8 cellular contexts compared by ENCODE assay signal in the genomic region with DNA sequence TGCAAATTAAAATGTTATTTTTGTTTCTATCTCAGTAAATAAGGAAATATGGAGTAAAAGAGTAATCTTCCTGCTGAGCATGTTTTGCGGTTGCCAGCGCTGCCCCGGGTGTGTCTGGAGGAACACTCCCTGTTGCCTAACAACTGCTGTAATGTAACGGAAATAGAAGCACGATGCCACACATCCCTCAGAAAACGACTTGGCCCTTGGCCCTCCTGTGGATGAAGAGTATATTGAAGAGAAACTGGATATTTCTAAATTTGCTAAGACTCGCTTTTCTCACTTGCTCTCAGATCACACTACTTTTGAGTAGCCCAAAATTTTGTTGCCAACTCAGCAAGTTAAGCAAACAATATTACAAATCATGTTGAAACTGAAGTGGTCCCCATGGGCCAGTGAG. TPM values are rescaled to one million over a fixed set of nuclear protein-coding genes. Genes with fewer than 3 reads are reported as not detected.
DNase-seq lines count a peak whose midpoint lies in the region; ATAC-seq, FAIRE-seq and TF ChIP-seq lines count a peak whose summit lies in the region.

No MANE protein-coding gene starts in this region.

- peak; percentile 35; the same call in 1 of the 3 replicates for TF ChIP-seq CTCF in A549 (IDR thresholded peaks at IDR 0.05)
- TF ChIP-seq CTCF in GM13977 (IDR thresholded peaks at IDR 0.05; ENCODE audit: extremely low read depth, insufficient read depth, missing control alignments): peak; percentile 11
- TF ChIP-seq CTCF in D721Med (IDR thresholded peaks at IDR 0.05; ENCODE audit: insufficient read depth, missing control alignments): no peak

- DNase-seq in A549 (ENCODE audit: low read depth in 1 of 2, low spot score in 1 of 2): peak; percentile 75 to 89
- DNase-seq in GM13977 (ENCODE audit: low spot score): peak; percentile 49
- DNase-seq in RPMI7951 (ENCODE audit: low read depth): peak; percentile 89
- DNase-seq in activated naive CD8-positive, alpha-beta T cell treated with anti-CD3 and anti-CD28 coated beads, Interleukin-2, amount 50 U/mL, for 24 hours: peak; percentile 63
- DNase-seq in cardiac septum (ENCODE audit: low spot score): peak; percentile 93
- peak; percentile 86 for DNase-seq in sciatic nerve (ENCODE audit: low spot score)
- no peak for DNase-seq in D721Med (ENCODE audit: insufficient read length, low spot score)

- H3K27me3 Mint-ChIP-seq in activated naive CD8-positive, alpha-beta T cell treated with anti-CD3 and anti-CD28 coated beads, Interleukin-2, amount 50 U/mL, for 24 hours: peaks cover 2% of the 10 kb centered on the region

- in situ Hi-C loops in GM13977 (cut with MboI; ENCODE audit: low pct_unique_long_range_greater_than_20kb, low sequenced_read_pairs, unreplicated experiment): no loop called here

- no peaks in the 10 kb centered on the region for H3K9me3 Mint-ChIP-seq in activated naive CD8-positive, alpha-beta T cell treated with anti-CD3 and anti-CD28 coated beads, Interleukin-2, amount 50 U/mL, for 24 hours

- H3K36me3 Mint-ChIP-seq in activated naive CD8-positive, alpha-beta T cell treated with anti-CD3 and anti-CD28 coated beads, Interleukin-2, amount 50 U/mL, for 24 hours (ENCODE audit: low read depth): peaks cover 2% of the 10 kb centered on the region

- H3K4me2 ChIP-seq in A549: peak overlapping the region; percentile 58

- TF ChIP-seq POLR2A in A549 (IDR thresholded peaks at IDR 0.05; ENCODE audit: low read length): no peak

- intact Hi-C loops in cardiac septum (cut with DNase I) (loop anchor here (5.0 kb wide), 1 partner anchor 69 kb away; the partner anchor contains the start of gene XIRP1), sciatic nerve (cut with DNase I) (no loop called here)

- FAIRE-seq in A549 (lab: Jason Lieb, UNC): no peak
- no peak for FAIRE-seq in D721Med (lab: Jason Lieb, UNC)

- peak; percentile 19 to 40; a peak in 2 of 5 replicates for TF ChIP-seq RAD21 in A549 (conservative IDR thresholded peaks at IDR 0.05 in 1 of 2, IDR thresholded peaks at IDR 0.05 in 1 of 2)

- peak overlapping the region; percentile 29 for H3K27ac Mint-ChIP-seq in activated naive CD8-positive, alpha-beta T cell treated with anti-CD3 and anti-CD28 coated beads, Interleukin-2, amount 50 U/mL, for 24 hours

- no peaks in the 10 kb centered on the region for H3K9me3 ChIP-seq in A549

- ATAC-seq in A549 (peak; percentile 94 to 96), HG03159 (IDR thresholded peaks at IDR 0.05; ENCODE audit: unreplicated experiment) (peak; percentile 83), sciatic nerve (peak; percentile 99)
- ATAC-seq in activated naive CD8-positive, alpha-beta T cell treated with anti-CD3 and anti-CD28 coated beads, Interleukin-2, amount 50 U/mL, for 24 hours: peak; percentile 81

- H3K4me3 ChIP-seq in A549: no peak overlapping the region

- no peak overlapping the region for H3K27ac ChIP-seq in A549

- peaks cover 90% of the 10 kb centered on the region for H3K4me1 Mint-ChIP-seq in activated naive CD8-positive, alpha-beta T cell treated with anti-CD3 and anti-CD28 coated beads, Interleukin-2, amount 50 U/mL, for 24 hours

- POLR2A ChIA-PET in A549 (lab: Yijun Ruan, JAX): no interaction called here

- H3K4me1 ChIP-seq in A549: peaks cover 10% of the 10 kb centered on the region; the same call in 2 of the 3 replicates

- CTCF ChIA-PET in A549 (lab: Yijun Ruan, JAX): interaction anchor here (0.8 to 2.0 kb wide), 4 partner anchors 20 to 72 kb away, joined by 3 to 8 read pairs (median 6); partner anchors contain the start of gene XIRP1

- H3K4me3 Mint-ChIP-seq in activated naive CD8-positive, alpha-beta T cell treated with anti-CD3 and anti-CD28 coated beads, Interleukin-2, amount 50 U/mL, for 24 hours: no peak overlapping the region

- 2% methylated on average over 7 of the region's 7 CpGs for WGBS in A549 (ENCODE audit: missing lambda C conversion rate)

- TF ChIP-seq EP300 in A549 (IDR thresholded peaks at IDR 0.05): no peak

TF ChIP-seq in A549, 52 proteins besides CTCF, POLR2A, EP300 and RAD21 (continues in another document):
- TF ChIP-seq FOXS1 (CRISPR knock-in tag; IDR thresholded peaks at IDR 0.05): no peak
- TF ChIP-seq, protein P1, sequence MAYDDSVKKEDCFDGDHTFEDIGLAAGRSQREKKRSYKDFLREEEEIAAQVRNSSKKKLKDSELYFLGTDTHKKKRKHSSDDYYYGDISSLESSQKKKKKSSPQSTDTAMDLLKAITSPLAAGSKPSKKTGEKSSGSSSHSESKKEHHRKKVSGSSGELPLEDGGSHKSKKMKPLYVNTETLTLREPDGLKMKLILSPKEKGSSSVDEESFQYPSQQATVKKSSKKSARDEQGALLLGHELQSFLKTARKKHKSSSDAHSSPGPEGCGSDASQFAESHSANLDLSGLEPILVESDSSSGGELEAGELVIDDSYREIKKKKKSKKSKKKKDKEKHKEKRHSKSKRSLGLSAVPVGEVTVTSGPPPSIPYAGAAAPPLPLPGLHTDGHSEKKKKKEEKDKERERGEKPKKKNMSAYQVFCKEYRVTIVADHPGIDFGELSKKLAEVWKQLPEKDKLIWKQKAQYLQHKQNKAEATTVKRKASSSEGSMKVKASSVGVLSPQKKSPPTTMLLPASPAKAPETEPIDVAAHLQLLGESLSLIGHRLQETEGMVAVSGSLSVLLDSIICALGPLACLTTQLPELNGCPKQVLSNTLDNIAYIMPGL (CRISPR knock-in tag; IDR thresholded peaks at IDR 0.05; ENCODE audit: borderline replicate concordance): no peak
- no peak for TF ChIP-seq CHD2 (IDR thresholded peaks at IDR 0.05; ENCODE audit: low read length, partially characterized antibody)
- no peak for TF ChIP-seq POLR2AphosphoS2 (conservative IDR thresholded peaks at IDR 0.05; ENCODE audit: low read length)
- TF ChIP-seq HOXB5 (CRISPR knock-in tag; IDR thresholded peaks at IDR 0.05): no peak
- no peak for TF ChIP-seq PHF8 (IDR thresholded peaks at IDR 0.05; ENCODE audit: borderline replicate concordance, low read depth)
- TF ChIP-seq MAX (IDR thresholded peaks at IDR 0.05): no peak
- no peak for TF ChIP-seq RFX5 (IDR thresholded peaks at IDR 0.05)
- TF ChIP-seq REST (IDR thresholded peaks at IDR 0.05): no peak
- peak; percentile 51; the same call in 2 of the 3 replicates for TF ChIP-seq SMC3 (IDR thresholded peaks at IDR 0.05)
- TF ChIP-seq ESRRA (IDR thresholded peaks at IDR 0.05; ENCODE audit: borderline replicate concordance, low read length): no peak
- TF ChIP-seq KDM1A (IDR thresholded peaks at IDR 0.05; ENCODE audit: low read depth): no peak
- no peak for TF ChIP-seq NPAS2 (CRISPR knock-in tag; IDR thresholded peaks at IDR 0.05; ENCODE audit: borderline replicate concordance)
- TF ChIP-seq MAFK (IDR thresholded peaks at IDR 0.05; ENCODE audit: partially characterized antibody): peak; percentile 93
- no peak for TF ChIP-seq HDAC2 (IDR thresholded peaks at IDR 0.05)
- no peak for TF ChIP-seq CBX8 (IDR thresholded peaks at IDR 0.05)
- no peak for TF ChIP-seq BCL3 (IDR thresholded peaks at IDR 0.05)
- peak; percentile 52 to 73; a peak in 3 of 4 replicates for TF ChIP-seq CEBPB (IDR thresholded peaks at IDR 0.05)

RNA-seq across cellular contexts. Expression of gene CX3CR1, which starts 18.9 kb away (rescaled TPM):
- 0.14 and 0.21 TPM in 2 replicates for polyA plus RNA-seq in A549 (2011; rRNA removed)
- polyA plus RNA-seq in A549 (2012; cell fraction: cytosol; rRNA removed): 0.01 TPM in 2 replicates
- polyA plus RNA-seq in A549 (2012; cell fraction: nucleus; rRNA removed): not detected in 2 replicates
- 0.04 to 0.07 TPM (median 0.06 TPM) in 3 replicates for polyA plus RNA-seq in A549 (2017; fragmentation: RNase III; extraction: RNeasy Plus Mini Kit Qiagen cat#74134 plus additional on column Dnase treatment)
- polyA minus RNA-seq in A549 (2011; rRNA and poly(A)+ RNA removed): 0.33 TPM in 1 of 2 replicates, not detected in the other
- total RNA-seq in RPMI7951 (2014; rRNA removed; shearing (Covaris generic)): under 0.01 TPM in 1 of 2 replicates, not detected in the other
- total RNA-seq in cardiac septum: 1.3 TPM
- 18.5 TPM for total RNA-seq in sciatic nerve
